In the genomic region with DNA sequence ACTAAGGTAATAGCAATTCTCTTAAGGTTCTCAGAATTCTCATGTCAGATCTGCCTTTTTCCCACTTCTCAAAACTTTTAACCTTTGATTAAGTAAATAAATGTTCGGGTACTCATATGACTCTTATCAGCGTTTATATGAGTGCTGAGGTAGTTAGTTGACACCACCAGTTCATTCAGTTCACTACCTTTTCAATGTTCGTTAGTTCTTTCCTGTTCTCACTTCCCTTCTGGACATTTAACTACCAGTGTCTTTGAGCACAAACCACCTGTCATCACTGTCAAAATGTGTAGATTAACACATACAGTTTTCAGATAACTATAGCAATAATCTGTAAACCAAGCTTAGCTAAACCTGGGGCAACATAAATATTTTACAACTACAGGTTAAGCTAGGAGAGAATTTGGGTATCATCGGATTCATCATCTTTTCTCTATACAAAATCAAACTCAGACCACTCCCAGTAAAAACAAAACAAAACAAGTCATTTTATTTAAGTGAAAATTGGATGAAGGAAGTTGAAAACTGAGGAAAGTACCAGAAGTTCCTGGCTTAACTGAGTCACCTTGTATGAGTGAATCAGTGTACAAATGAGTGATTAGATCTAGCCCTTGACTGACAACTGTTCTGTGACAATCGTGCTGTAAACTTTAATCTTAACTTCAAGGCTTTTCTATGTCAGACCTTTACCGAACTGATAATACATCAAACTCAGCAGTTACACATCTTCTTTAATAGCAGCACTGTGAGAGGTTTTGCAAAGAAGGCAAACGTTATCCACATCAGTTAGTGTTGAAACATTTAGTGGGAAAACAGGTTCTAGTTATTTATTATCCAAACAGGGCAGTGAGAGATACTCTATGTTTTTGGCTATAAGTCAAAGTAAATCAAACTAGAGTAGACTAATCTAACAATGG, we compare ENCODE assay signal across 1 cellular context.
A peak's percentile ranks its signal among the peaks of the same experiment; 100 is the strongest.
TF ChIP-seq lines count a peak whose summit lies in the region.

No MANE protein-coding gene starts in this region.

TF ChIP-seq in GM12878, 131 proteins besides CTCF, POLR2A, EP300 and RAD21 (continued from another document and continues in another):
- TF ChIP-seq SPI1 (IDR thresholded peaks at IDR 0.05; ENCODE audit: borderline replicate concordance, insufficient read depth, low read depth, low read length): peak; percentile 95
- no peak for TF ChIP-seq HDGF (IDR thresholded peaks at IDR 0.05)
- no peak for TF ChIP-seq SMAD1 (IDR thresholded peaks at IDR 0.05; ENCODE audit: low read depth, partially characterized antibody)
- no peak for TF ChIP-seq RCOR1 (conservative IDR thresholded peaks at IDR 0.05; ENCODE audit: low read depth, low read length)
- peak; percentile 97 for TF ChIP-seq MTA2 (IDR thresholded peaks at IDR 0.05; ENCODE audit: low read depth)
- TF ChIP-seq ATF7 (IDR thresholded peaks at IDR 0.05; ENCODE audit: low read depth): peak; percentile 38; the same call in 1 of the 2 replicates
- no peak for TF ChIP-seq NRF1 (conservative IDR thresholded peaks at IDR 0.05; ENCODE audit: low read depth, low read length)
- TF ChIP-seq ZNF217 (IDR thresholded peaks at IDR 0.05): peak; percentile 77; the same call in 1 of the 2 replicates
- TF ChIP-seq, protein P1, sequence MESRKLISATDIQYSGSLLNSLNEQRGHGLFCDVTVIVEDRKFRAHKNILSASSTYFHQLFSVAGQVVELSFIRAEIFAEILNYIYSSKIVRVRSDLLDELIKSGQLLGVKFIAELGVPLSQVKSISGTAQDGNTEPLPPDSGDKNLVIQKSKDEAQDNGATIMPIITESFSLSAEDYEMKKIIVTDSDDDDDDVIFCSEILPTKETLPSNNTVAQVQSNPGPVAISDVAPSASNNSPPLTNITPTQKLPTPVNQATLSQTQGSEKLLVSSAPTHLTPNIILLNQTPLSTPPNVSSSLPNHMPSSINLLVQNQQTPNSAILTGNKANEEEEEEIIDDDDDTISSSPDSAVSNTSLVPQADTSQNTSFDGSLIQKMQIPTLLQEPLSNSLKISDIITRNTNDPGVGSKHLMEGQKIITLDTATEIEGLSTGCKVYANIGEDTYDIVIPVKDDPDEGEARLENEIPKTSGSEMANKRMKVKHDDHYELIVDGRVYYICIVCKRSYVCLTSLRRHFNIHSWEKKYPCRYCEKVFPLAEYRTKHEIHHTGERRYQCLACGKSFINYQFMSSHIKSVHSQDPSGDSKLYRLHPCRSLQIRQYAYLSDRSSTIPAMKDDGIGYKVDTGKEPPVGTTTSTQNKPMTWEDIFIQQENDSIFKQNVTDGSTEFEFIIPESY (IDR thresholded peaks at IDR 0.05): no peak
- peak; percentile 82 for TF ChIP-seq IRF4 (IDR thresholded peaks at IDR 0.05; ENCODE audit: low read depth, low read length)
- peak; percentile 95 for TF ChIP-seq DPF2 (IDR thresholded peaks at IDR 0.05)
- no peak for TF ChIP-seq MYC (IDR thresholded peaks at IDR 0.05; ENCODE audit: insufficient read depth, insufficient read length, insufficient replicate concordance, low read length, severe bottlenecking)
- 0 out of 2 replicates have a peak, but pooled peaks have one; percentile 38 for TF ChIP-seq TCF3 (IDR thresholded peaks at IDR 0.05; ENCODE audit: borderline replicate concordance, insufficient read depth, low read depth, low read length)
- no peak for TF ChIP-seq NFXL1 (IDR thresholded peaks at IDR 0.05; ENCODE audit: borderline replicate concordance)
- no peak for TF ChIP-seq NFYA (IDR thresholded peaks at IDR 0.05; ENCODE audit: borderline replicate concordance, low read depth, low read length)
- TF ChIP-seq, protein P2, sequence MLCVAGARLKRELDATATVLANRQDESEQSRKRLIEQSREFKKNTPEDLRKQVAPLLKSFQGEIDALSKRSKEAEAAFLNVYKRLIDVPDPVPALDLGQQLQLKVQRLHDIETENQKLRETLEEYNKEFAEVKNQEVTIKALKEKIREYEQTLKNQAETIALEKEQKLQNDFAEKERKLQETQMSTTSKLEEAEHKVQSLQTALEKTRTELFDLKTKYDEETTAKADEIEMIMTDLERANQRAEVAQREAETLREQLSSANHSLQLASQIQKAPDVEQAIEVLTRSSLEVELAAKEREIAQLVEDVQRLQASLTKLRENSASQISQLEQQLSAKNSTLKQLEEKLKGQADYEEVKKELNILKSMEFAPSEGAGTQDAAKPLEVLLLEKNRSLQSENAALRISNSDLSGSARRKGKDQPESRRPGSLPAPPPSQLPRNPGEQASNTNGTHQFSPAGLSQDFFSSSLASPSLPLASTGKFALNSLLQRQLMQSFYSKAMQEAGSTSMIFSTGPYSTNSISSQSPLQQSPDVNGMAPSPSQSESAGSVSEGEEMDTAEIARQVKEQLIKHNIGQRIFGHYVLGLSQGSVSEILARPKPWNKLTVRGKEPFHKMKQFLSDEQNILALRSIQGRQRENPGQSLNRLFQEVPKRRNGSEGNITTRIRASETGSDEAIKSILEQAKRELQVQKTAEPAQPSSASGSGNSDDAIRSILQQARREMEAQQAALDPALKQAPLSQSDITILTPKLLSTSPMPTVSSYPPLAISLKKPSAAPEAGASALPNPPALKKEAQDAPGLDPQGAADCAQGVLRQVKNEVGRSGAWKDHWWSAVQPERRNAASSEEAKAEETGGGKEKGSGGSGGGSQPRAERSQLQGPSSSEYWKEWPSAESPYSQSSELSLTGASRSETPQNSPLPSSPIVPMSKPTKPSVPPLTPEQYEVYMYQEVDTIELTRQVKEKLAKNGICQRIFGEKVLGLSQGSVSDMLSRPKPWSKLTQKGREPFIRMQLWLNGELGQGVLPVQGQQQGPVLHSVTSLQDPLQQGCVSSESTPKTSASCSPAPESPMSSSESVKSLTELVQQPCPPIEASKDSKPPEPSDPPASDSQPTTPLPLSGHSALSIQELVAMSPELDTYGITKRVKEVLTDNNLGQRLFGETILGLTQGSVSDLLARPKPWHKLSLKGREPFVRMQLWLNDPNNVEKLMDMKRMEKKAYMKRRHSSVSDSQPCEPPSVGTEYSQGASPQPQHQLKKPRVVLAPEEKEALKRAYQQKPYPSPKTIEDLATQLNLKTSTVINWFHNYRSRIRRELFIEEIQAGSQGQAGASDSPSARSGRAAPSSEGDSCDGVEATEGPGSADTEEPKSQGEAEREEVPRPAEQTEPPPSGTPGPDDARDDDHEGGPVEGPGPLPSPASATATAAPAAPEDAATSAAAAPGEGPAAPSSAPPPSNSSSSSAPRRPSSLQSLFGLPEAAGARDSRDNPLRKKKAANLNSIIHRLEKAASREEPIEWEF (IDR thresholded peaks at IDR 0.05; ENCODE audit: insufficient replicate concordance, low read depth, low read length): no peak
- TF ChIP-seq, protein P3, sequence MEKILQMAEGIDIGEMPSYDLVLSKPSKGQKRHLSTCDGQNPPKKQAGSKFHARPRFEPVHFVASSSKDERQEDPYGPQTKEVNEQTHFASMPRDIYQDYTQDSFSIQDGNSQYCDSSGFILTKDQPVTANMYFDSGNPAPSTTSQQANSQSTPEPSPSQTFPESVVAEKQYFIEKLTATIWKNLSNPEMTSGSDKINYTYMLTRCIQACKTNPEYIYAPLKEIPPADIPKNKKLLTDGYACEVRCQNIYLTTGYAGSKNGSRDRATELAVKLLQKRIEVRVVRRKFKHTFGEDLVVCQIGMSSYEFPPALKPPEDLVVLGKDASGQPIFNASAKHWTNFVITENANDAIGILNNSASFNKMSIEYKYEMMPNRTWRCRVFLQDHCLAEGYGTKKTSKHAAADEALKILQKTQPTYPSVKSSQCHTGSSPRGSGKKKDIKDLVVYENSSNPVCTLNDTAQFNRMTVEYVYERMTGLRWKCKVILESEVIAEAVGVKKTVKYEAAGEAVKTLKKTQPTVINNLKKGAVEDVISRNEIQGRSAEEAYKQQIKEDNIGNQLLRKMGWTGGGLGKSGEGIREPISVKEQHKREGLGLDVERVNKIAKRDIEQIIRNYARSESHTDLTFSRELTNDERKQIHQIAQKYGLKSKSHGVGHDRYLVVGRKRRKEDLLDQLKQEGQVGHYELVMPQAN (conservative IDR thresholded peaks at IDR 0.05): peak; percentile 16; the same call in 1 of the 2 replicates
- TF ChIP-seq STAT1 (conservative IDR thresholded peaks at IDR 0.05): no peak
- TF ChIP-seq RELA (IDR thresholded peaks at IDR 0.05; ENCODE audit: borderline replicate concordance, partially characterized antibody): peak; percentile 36
- no peak for TF ChIP-seq POLR2AphosphoS5 (IDR thresholded peaks at IDR 0.05; ENCODE audit: low read length)
- TF ChIP-seq ASH2L (IDR thresholded peaks at IDR 0.05; ENCODE audit: borderline replicate concordance, low read depth): no peak
- TF ChIP-seq RB1 (IDR thresholded peaks at IDR 0.05; ENCODE audit: borderline replicate concordance): no peak
- TF ChIP-seq, protein P4, sequence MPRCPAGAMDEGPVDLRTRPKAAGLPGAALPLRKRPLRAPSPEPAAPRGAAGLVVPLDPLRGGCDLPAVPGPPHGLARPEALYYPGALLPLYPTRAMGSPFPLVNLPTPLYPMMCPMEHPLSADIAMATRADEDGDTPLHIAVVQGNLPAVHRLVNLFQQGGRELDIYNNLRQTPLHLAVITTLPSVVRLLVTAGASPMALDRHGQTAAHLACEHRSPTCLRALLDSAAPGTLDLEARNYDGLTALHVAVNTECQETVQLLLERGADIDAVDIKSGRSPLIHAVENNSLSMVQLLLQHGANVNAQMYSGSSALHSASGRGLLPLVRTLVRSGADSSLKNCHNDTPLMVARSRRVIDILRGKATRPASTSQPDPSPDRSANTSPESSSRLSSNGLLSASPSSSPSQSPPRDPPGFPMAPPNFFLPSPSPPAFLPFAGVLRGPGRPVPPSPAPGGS (IDR thresholded peaks at IDR 0.05; ENCODE audit: borderline replicate concordance, insufficient read depth, low read depth, low read length, poor library complexity, severe bottlenecking): peak; percentile 53
- no peak for TF ChIP-seq CHD4 (IDR thresholded peaks at IDR 0.05)
- TF ChIP-seq SREBF2 (IDR thresholded peaks at IDR 0.05; ENCODE audit: low read length): no peak
- TF ChIP-seq CBX3 (IDR thresholded peaks at IDR 0.05; ENCODE audit: borderline replicate concordance, low read depth): no peak
- TF ChIP-seq, protein P5, sequence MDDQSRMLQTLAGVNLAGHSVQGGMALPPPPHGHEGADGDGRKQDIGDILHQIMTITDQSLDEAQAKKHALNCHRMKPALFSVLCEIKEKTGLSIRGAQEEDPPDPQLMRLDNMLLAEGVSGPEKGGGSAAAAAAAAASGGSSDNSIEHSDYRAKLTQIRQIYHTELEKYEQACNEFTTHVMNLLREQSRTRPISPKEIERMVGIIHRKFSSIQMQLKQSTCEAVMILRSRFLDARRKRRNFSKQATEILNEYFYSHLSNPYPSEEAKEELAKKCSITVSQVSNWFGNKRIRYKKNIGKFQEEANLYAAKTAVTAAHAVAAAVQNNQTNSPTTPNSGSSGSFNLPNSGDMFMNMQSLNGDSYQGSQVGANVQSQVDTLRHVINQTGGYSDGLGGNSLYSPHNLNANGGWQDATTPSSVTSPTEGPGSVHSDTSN (IDR thresholded peaks at IDR 0.05; ENCODE audit: insufficient replicate concordance, low read depth, low read length): peak; percentile 63
- TF ChIP-seq POU2F2 (IDR thresholded peaks at IDR 0.05; ENCODE audit: borderline replicate concordance, low read depth, low read length): no peak
- TF ChIP-seq, protein P6, sequence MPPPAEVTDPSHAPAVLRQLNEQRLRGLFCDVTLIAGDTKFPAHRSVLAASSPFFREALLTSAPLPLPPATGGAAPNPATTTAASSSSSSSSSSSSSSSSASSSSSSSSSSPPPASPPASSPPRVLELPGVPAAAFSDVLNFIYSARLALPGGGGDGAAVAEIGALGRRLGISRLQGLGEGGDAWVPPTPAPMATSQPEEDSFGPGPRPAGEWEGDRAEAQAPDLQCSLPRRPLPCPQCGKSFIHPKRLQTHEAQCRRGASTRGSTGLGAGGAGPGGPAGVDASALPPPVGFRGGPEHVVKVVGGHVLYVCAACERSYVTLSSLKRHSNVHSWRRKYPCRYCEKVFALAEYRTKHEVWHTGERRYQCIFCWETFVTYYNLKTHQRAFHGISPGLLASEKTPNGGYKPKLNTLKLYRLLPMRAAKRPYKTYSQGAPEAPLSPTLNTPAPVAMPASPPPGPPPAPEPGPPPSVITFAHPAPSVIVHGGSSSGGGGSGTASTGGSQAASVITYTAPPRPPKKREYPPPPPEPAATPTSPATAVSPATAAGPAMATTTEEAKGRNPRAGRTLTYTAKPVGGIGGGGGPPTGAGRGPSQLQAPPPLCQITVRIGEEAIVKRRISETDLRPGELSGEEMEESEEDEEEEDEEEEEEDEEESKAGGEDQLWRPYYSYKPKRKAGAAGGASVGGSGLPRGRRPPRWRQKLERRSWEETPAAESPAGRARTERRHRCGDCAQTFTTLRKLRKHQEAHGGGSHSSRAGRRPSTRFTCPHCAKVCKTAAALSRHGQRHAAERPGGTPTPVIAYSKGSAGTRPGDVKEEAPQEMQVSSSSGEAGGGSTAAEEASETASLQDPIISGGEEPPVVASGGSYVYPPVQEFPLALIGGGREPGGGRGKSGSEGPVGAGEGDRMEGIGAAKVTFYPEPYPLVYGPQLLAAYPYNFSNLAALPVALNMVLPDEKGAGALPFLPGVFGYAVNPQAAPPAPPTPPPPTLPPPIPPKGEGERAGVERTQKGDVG (CRISPR knock-in tag; IDR thresholded peaks at IDR 0.05): no peak
- TF ChIP-seq, protein P7, sequence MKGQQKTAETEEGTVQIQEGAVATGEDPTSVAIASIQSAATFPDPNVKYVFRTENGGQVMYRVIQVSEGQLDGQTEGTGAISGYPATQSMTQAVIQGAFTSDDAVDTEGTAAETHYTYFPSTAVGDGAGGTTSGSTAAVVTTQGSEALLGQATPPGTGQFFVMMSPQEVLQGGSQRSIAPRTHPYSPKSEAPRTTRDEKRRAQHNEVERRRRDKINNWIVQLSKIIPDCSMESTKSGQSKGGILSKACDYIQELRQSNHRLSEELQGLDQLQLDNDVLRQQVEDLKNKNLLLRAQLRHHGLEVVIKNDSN (IDR thresholded peaks at IDR 0.05; ENCODE audit: borderline replicate concordance, extremely low read length, insufficient read depth, low read depth, low read length): no peak
- peak; percentile 75 for TF ChIP-seq IKZF1 (conservative IDR thresholded peaks at IDR 0.05)
- no peak for TF ChIP-seq SREBF1 (IDR thresholded peaks at IDR 0.05; ENCODE audit: low read length)
- TF ChIP-seq, protein P8, sequence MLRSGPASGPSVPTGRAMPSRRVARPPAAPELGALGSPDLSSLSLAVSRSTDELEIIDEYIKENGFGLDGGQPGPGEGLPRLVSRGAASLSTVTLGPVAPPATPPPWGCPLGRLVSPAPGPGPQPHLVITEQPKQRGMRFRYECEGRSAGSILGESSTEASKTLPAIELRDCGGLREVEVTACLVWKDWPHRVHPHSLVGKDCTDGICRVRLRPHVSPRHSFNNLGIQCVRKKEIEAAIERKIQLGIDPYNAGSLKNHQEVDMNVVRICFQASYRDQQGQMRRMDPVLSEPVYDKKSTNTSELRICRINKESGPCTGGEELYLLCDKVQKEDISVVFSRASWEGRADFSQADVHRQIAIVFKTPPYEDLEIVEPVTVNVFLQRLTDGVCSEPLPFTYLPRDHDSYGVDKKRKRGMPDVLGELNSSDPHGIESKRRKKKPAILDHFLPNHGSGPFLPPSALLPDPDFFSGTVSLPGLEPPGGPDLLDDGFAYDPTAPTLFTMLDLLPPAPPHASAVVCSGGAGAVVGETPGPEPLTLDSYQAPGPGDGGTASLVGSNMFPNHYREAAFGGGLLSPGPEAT (IDR thresholded peaks at IDR 0.05; ENCODE audit: low read depth): peak; percentile 84
- TF ChIP-seq ZNF384 (IDR thresholded peaks at IDR 0.05; ENCODE audit: borderline replicate concordance, low read depth, low read length): no peak
- no peak for TF ChIP-seq JUND (IDR thresholded peaks at IDR 0.05; ENCODE audit: low read depth, low read length)
- TF ChIP-seq, protein P9, sequence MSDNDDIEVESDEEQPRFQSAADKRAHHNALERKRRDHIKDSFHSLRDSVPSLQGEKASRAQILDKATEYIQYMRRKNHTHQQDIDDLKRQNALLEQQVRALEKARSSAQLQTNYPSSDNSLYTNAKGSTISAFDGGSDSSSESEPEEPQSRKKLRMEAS (IDR thresholded peaks at IDR 0.05; ENCODE audit: low read depth, low read length): no peak
- TF ChIP-seq CREM (IDR thresholded peaks at IDR 0.05; ENCODE audit: low read depth): peak; percentile 69; the same call in 1 of the 2 replicates
- TF ChIP-seq KDM1A (IDR thresholded peaks at IDR 0.05; ENCODE audit: borderline replicate concordance): no peak
- TF ChIP-seq POLR2AphosphoS2 (IDR thresholded peaks at IDR 0.05; ENCODE audit: low read depth, low read length): no peak
- TF ChIP-seq SRF (IDR thresholded peaks at IDR 0.05; ENCODE audit: low read depth in 2 of 2, low read length in 2 of 2): no peak
